ENCODE assay signal across 7 cellular contexts in the genomic region with DNA sequence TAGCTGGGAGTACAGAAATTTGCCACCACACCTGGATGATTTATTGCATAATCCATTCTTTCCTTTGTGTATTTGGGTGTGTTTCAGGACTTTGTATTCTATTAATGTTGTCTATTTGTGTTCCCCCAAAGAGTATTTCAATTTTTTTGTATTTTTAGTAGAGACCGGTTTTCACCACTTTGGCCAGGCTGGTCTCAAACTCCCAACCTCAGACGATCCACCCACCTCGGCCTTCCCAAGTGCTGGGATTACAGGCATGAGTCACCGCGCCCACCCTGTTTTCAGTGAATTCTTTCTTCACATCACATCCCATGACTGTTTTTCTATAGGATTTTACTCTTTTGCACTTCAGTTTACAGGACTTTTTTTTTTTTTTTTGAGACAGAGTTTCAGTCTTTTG.
"Had no signal": no experiment of that assay in that cellular context is flagged by ENCODE, and none has a peak within 500 bp of the region (broad histone marks: within the 10 kb centered on the region; RNA-seq: fewer than 3 reads in every experiment).

No MANE protein-coding gene starts in this region.

- H3K9me3 Mint-ChIP-seq: HFFc6 had no signal

- DNase-seq: H9, HCEC 1CT, HFFc6, IMR-90, KG1 had no signal

- H3K27ac Mint-ChIP-seq: GM23338, H9, HFFc6 had no signal

- H3K4me3 ChIP-seq: GM23338, K562 had no signal

- H3K4me3 Mint-ChIP-seq: GM23338, H9, HFFc6 had no signal

- ATAC-seq: GM23338, K562 had no signal
